Comparison of ENCODE assay signal across 8 cellular contexts in the genomic region with DNA sequence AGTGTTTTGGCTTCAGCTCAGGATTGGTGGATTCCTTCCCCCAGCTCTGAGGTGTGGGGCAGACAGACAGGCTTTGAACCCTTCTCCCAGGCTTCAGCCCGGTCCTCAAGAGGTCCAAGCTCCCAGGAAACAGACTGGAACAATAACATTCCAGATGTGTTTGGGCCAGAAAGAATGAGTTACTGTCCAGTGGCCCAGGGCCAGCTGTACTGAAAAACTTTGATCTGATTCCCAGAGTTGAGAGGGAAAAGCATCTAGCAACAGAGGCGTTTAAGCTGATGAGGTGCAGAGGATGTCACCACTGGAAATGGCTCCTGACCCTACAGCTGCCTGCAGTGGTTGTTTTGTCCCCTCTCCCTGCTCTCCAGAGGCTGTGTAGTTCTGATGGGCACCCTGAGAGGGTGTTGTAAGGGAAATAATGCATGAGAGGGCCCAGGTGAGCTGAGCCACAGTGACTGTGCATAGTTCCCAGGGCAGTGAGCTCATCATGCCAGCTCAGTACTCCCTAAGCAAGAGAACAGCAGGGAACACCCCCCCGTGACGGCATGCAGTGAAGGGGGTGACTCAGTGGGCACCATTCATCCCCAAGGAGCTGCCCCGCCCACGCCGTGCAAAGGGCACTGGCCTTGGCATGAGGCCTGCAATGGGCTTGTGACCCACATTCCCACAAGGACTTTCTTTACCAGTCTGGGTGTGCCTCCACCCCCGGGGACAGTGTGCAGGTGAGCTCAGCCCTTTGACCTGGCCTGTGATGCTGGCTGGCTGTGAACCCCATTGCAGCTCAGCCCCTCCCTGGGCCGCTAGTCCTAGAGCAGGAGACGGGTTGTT. TPM values are rescaled to one million over a fixed set of nuclear protein-coding genes. Genes with fewer than 3 reads are reported as not detected.
A peak's percentile ranks its signal among the peaks of the same experiment; 100 is the strongest.
DNase-seq lines count a peak whose midpoint lies in the region; ATAC-seq and TF ChIP-seq lines count a peak whose summit lies in the region.

No MANE protein-coding gene starts in this region.

- H3K4me3 Mint-ChIP-seq in Calu3 (ENCODE audit: low read depth, unreplicated experiment), result peak overlapping the region; percentile 19

- intact Hi-C loops in Calu3 (cut with micrococcal nuclease; ENCODE audit: unreplicated experiment), result no loop called here

- H3K27ac ChIP-seq in RWPE1, result peak overlapping the region; percentile 100
- H3K27ac ChIP-seq in rectal smooth muscle tissue (ENCODE audit: low read depth, low read length), result peak overlapping the region; percentile 41

- no peaks in the 10 kb centered on the region for H3K27me3 ChIP-seq in rectal smooth muscle tissue (ENCODE audit: control insufficient read depth, insufficient read depth, low read length)

- TF ChIP-seq CTCF in Calu3 (IDR thresholded peaks at IDR 0.05; ENCODE audit: unreplicated experiment), result no peak
- TF ChIP-seq CTCF in RWPE1 (conservative IDR thresholded peaks at IDR 0.05; ENCODE audit: low read depth), result no peak
- TF ChIP-seq CTCF in fibroblast of mammary gland (conservative IDR thresholded peaks at IDR 0.05; ENCODE audit: control insufficient read depth, insufficient read depth, low read depth, low read length), result no peak

- H3K9me3 Mint-ChIP-seq in Calu3 (ENCODE audit: low read depth, unreplicated experiment), result no peaks in the 10 kb centered on the region

- no peak overlapping the region for H3K9ac ChIP-seq in rectal smooth muscle tissue (ENCODE audit: low read length)

- BruUV-seq in Calu3 (replicated peaks; lab: Mats Ljungman, UMichigan), result TSS peak; percentile 76

- in situ Hi-C loops in KBM-7 (cut with MboI; ENCODE audit: low pct_unique_long_range_greater_than_20kb, low sequenced_read_pairs), result no loop called here

- DNase-seq in Calu3, result peak; percentile 91
- peak; percentile 97 for DNase-seq in RWPE1 (ENCODE audit: low spot score)
- DNase-seq in fibroblast of mammary gland (ENCODE audit: low read depth), result peak; percentile 94
- DNase-seq in KBM-7, result no peak
- DNase-seq in stimulated activated naive CD4-positive, alpha-beta T cell (lab: John Stamatoyannopoulos, UW), result no peak
- DNase-seq in NCI-H1105 (lab: John Stamatoyannopoulos, UW), result no peak

- ATAC-seq in HG03460 (IDR thresholded peaks at IDR 0.05; ENCODE audit: unreplicated experiment), result no peak

- peak overlapping the region; percentile 12 for H3K27ac Mint-ChIP-seq in Calu3 (ENCODE audit: unreplicated experiment)

- H3K36me3 ChIP-seq in rectal smooth muscle tissue (ENCODE audit: control insufficient read depth, insufficient read depth, low read length), result peaks cover 33% of the 10 kb centered on the region

- H3K4me1 ChIP-seq in rectal smooth muscle tissue (ENCODE audit: control insufficient read depth, insufficient read depth, low read length), result peaks cover 14% of the 10 kb centered on the region

- H3K36me3 Mint-ChIP-seq in Calu3 (ENCODE audit: insufficient read depth, unreplicated experiment), result peaks cover 8% of the 10 kb centered on the region

- peaks cover 27% of the 10 kb centered on the region for H3K4me1 Mint-ChIP-seq in Calu3 (ENCODE audit: low read depth, unreplicated experiment)

- POLR2A ChIA-PET in RWPE1 (lab: Yijun Ruan, JAX; ENCODE audit: low non-redundant PET), result interaction anchor here (1.1 to 2.1 kb wide), 2 partner anchors 13 to 15 kb away, joined by 7 to 13 read pairs; no protein-coding TSS in a partner anchor

- H3K4me3 ChIP-seq in fibroblast of mammary gland (ENCODE audit: control insufficient read depth, low read depth, low read length), result no peak overlapping the region
- H3K4me3 ChIP-seq in rectal smooth muscle tissue (ENCODE audit: low read length), result no peak overlapping the region

- CTCF ChIA-PET in Calu3 (lab: Charles Lee) (interaction anchor here (0.6 to 1.6 kb wide), 7 partner anchors 13 to 41 kb away, joined by 3 to 10 read pairs (median 4); partner anchors contain the start of genes GPN2 and SFN), RWPE1 (lab: Yijun Ruan, JAX) (interaction anchor here (0.6 to 1.6 kb wide), 6 partner anchors 9 to 1514 kb away, joined by 3 to 7 read pairs (median 4); no protein-coding TSS in a partner anchor)

- no peaks in the 10 kb centered on the region for H3K27me3 Mint-ChIP-seq in Calu3 (ENCODE audit: unreplicated experiment)

RNA-seq across cellular contexts. Expression of gene SFN, which starts 13.8 kb away (rescaled TPM):
- 74.5 and 103 TPM in 2 replicates for total RNA-seq in Calu3 (2022)

RNA-seq across cellular contexts. Expression of gene ZDHHC18, which starts 22.7 kb away (rescaled TPM):
- 21.8 and 25.8 TPM in 2 replicates for total RNA-seq in Calu3 (2022)

RNA-seq across cellular contexts. Expression of gene GPN2, which starts 40.9 kb away (rescaled TPM):
- total RNA-seq in Calu3 (2022), result 23.4 and 24.3 TPM in 2 replicates

RNA-seq across cellular contexts. Expression of gene GPATCH3, which starts 51.1 kb away (rescaled TPM):
- total RNA-seq in Calu3 (2022), result 11.5 and 11.7 TPM in 2 replicates

Comparison
In these comparisons a context has a peak if more than half of its experiments do, and no peak if none do; other contexts are left out.
1. DNase-seq: peak in Calu3 (single experiment), RWPE1 (single experiment) and fibroblast of mammary gland (single experiment); none in KBM-7 (single experiment), stimulated activated naive CD4-positive, alpha-beta T cell (0 of 6) and NCI-H1105 (single experiment).